Comparison of ENCODE assay signal across 8 cellular contexts in genomic region chr19:14006085-14006765, GRCh38. TPM values are rescaled to one million over a fixed set of nuclear protein-coding genes. Genes with fewer than 3 reads are reported as not detected.
A peak's percentile ranks its signal among the peaks of the same experiment; 100 is the strongest.
DNase-seq lines count a peak whose midpoint lies in the region; ATAC-seq and TF ChIP-seq lines count a peak whose summit lies in the region.

TSS of gene RFX1 (minus strand) at chr19:14006320. CDS start at chr19:13993843, 12,477 bp downstream.

- POLR2A ChIA-PET in PC-3 (lab: Charles Lee; ENCODE audit: unreplicated experiment): interaction anchor here (0.6 to 1.1 kb wide), 5 partner anchors 14 to 211 kb away, joined by 3 to 4 read pairs (median 3); partner anchors contain the start of genes DCAF15 and ZSWIM4

- no peak for TF ChIP-seq CTCF in PC-3 (conservative IDR thresholded peaks at IDR 0.05; ENCODE audit: low read depth, low read length)

- H2AFZ ChIP-seq in PC-3 (ENCODE audit: low read length): peak within 1 kb of the TSS; percentile 97

- no peaks in the 10 kb centered on the region for H3K9me2 ChIP-seq in PC-3 (replicated peaks; ENCODE audit: low read length)

- peak within 1 kb of the TSS; percentile 98 for H3K9ac ChIP-seq in PC-3 (ENCODE audit: low read length)

- intact Hi-C loops in PC-3 (cut with micrococcal nuclease): loop anchor here (2.0 kb wide), 1 partner anchor 75 kb away; no protein-coding TSS in a partner anchor

- H3F3A ChIP-seq in PC-3 (ENCODE audit: low read length, unreplicated experiment): peaks cover 7% of the 10 kb centered on the region

- peak; percentile 64 for ATAC-seq in GM21717 (IDR thresholded peaks at IDR 0.05; ENCODE audit: unreplicated experiment)
- ATAC-seq in PC-3: peak; percentile 90

- no peaks in the 10 kb centered on the region for H3K27me3 ChIP-seq in PC-3 (ENCODE audit: low read length)

- CTCF ChIA-PET in PC-3 (lab: Charles Lee): interaction anchor here (1.0 kb wide), 1 partner anchor 25 kb away, joined by 3 read pairs; the partner anchor contains the start of gene IL27RA

- no peaks in the 10 kb centered on the region for H3K9me3 ChIP-seq in PC-3 (ENCODE audit: low read length)

- peak; percentile 93 for DNase-seq in D341Med (ENCODE audit: low spot score)
- peak; percentile 100 for DNase-seq in Jurkat, Clone E6-1 (ENCODE audit: low read depth, low spot score)
- peak; percentile 100 for DNase-seq in PC-3
- DNase-seq in activated T-cell treated with anti-CD3 and anti-CD28 coated beads for 4 hours: peak; percentile 100
- peak; percentile 78 for DNase-seq in epidermal melanocyte (ENCODE audit: insufficient read length, low spot score)
- DNase-seq in midbrain (lab: John Stamatoyannopoulos, UW): peak; percentile 99
- DNase-seq in stimulated activated CD8-positive, alpha-beta memory T cell treated with anti-CD3 and anti-CD28 coated beads, Interleukin-2, amount 100 ng/mL, for 1 hour (ENCODE audit: low read depth in 2 of 2): peak; percentile 100

- BruUV-seq in PC-3 (replicated peaks; lab: Mats Ljungman, UMichigan): no TSS peak

- peaks cover 29% of the 10 kb centered on the region for H3K79me2 ChIP-seq in PC-3 (ENCODE audit: low read length)

- peaks cover 13% of the 10 kb centered on the region for H3K4me1 ChIP-seq in PC-3 (ENCODE audit: insufficient read depth, low read length)

- peak within 1 kb of the TSS; percentile 77 for H3K4me3 ChIP-seq in Jurkat, Clone E6-1 (ENCODE audit: low read length)
- H3K4me3 ChIP-seq in PC-3 (ENCODE audit: low read length): peak within 1 kb of the TSS; percentile 84

- peak within 1 kb of the TSS; percentile 85 for H3K4me2 ChIP-seq in PC-3 (ENCODE audit: low read length)

- no peaks in the 10 kb centered on the region for H4K20me1 ChIP-seq in PC-3 (ENCODE audit: low read length)

- peak within 1 kb of the TSS; percentile 91 for H3K27ac ChIP-seq in PC-3 (ENCODE audit: low read length)

- no peaks in the 10 kb centered on the region for H3K36me3 ChIP-seq in PC-3 (ENCODE audit: low read depth, low read length)

RNA-seq across cellular contexts. Expression of gene RFX1, which starts in this region (rescaled TPM):
- polyA plus RNA-seq in Jurkat, Clone E6-1 (2012; ENCODE audit: insufficient read depth, insufficient read length): 7.7 TPM
- 7.5 and 9.2 TPM in 2 replicates for total RNA-seq in PC-3 (2014; rRNA removed)

Comparison
In these comparisons a context has a peak if more than half of its experiments do, and no peak if none do; other contexts are left out.
1. Peak in every context shown above with its lines: DNase-seq, ATAC-seq, H3K4me3 ChIP-seq and H3K27ac ChIP-seq.